ENCODE assay signal across 14 cellular contexts in the genomic region with DNA sequence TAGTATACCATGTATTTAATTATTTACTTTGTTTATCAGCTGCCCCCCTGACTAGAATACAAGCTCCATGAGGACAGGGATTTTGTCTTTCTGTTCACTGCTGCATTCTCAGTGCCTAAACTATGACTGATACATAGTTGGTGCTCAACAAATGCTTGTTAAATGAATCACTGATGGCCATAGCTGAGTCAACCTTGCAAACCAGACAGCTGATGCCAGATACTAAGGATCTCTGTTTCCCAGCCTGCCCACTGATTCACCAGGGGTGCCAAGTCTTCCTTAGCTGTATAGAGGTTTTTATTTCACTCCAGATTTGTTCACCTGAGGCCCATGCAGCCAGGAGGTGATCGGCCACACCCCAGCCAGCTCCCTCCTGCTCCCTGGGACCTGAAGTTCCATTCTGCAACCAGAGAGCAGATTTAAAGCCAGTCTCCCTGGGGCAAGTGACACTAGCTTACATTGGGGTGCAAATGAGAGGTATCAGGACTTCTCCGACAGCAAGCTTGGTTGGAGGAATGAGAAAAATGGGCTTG.
"Had no signal": no experiment of that assay in that cellular context is flagged by ENCODE, and none has a peak within 500 bp of the region (broad histone marks: within the 10 kb centered on the region; RNA-seq: fewer than 3 reads in every experiment).

No MANE protein-coding gene starts in this region.

- H3K9me3 ChIP-seq: colonic mucosa had no signal

- H3K27ac ChIP-seq: colonic mucosa had no signal

- H3K27me3 ChIP-seq: colonic mucosa had no signal

- DNase-seq: activated CD4-positive, alpha-beta memory T cell treated with anti-CD3 and anti-CD28 coated beads for 36 hours; activated CD4-positive, alpha-beta T cell treated with anti-CD3 and anti-CD28 coated beads for 1 hour; activated gamma-delta T cell; activated naive CD8-positive, alpha-beta T cell treated with anti-CD3 and anti-CD28 coated beads, Interleukin-2, amount 10 ng/mL, durations not matched to agents 7 days and 5 days; activated T-cell treated with anti-CD3 and anti-CD28 coated beads, Interleukin-2, amount 50 U/mL, for 4 hours; aorta; caudate nucleus; colonic mucosa; effector CD4-positive, alpha-beta T cell; left colon; occipital lobe; stimulated activated CD4-positive, alpha-beta T cell treated with anti-CD3 and anti-CD28 coated beads, Interleukin-4, amount 100 ng/mL, for 1 hour; stimulated activated CD8-positive, alpha-beta memory T cell treated with anti-CD3 and anti-CD28 coated beads, Interleukin-4, amount 100 ng/mL, for 48 hours; stimulated activated naive CD8-positive, alpha-beta T cell treated with anti-CD3 and anti-CD28 coated beads, Interleukin-15, Interleukin-2, amounts not matched to agents 100 U/mL and 50 U/mL, for 24 hours had no signal

- H3K4me3 ChIP-seq: colonic mucosa had no signal

- ATAC-seq: activated T-cell treated with anti-CD3 and anti-CD28 coated beads, Interleukin-2, amount 50 U/mL, for 4 hours; left colon; stimulated activated naive CD8-positive, alpha-beta T cell treated with anti-CD3 and anti-CD28 coated beads, Interleukin-15, Interleukin-2, amounts not matched to agents 100 U/mL and 50 U/mL, for 24 hours had no signal

- H3K4me1 ChIP-seq: colonic mucosa had no signal

- H3K36me3 ChIP-seq: colonic mucosa had no signal
